In genomic region chr2:192137451-192137850, GRCh38 we compare ENCODE assay signal across 21 cellular contexts. TPM values are rescaled to one million over a fixed set of nuclear protein-coding genes. Genes with fewer than 3 reads are reported as not detected.
DNase-seq lines count a peak whose midpoint lies in the region; ATAC-seq, FAIRE-seq and TF ChIP-seq lines count a peak whose summit lies in the region.
"Had no signal": no experiment of that assay in that cellular context is flagged by ENCODE, and none has a peak within 500 bp of the region (broad histone marks: within the 10 kb centered on the region; RNA-seq: fewer than 3 reads in every experiment).

No MANE protein-coding gene starts in this region.

- no peak overlapping the region for H3K9ac ChIP-seq in keratinocyte (ENCODE audit: control insufficient read depth, extremely low read depth, insufficient read depth, low read length)

- no peaks in the 10 kb centered on the region for H3K9me3 Mint-ChIP-seq in MCF 10A (ENCODE audit: unreplicated experiment)
- H3K9me3 Mint-ChIP-seq: CD4-positive, alpha-beta T cell had no signal

- peak overlapping the region; percentile 19 for H2AFZ ChIP-seq in keratinocyte (ENCODE audit: control insufficient read depth, low read length)

- TF ChIP-seq CTCF in MCF 10A (IDR thresholded peaks at IDR 0.05; ENCODE audit: unreplicated experiment) = no peak
- no peak for TF ChIP-seq CTCF in breast epithelium (IDR thresholded peaks at IDR 0.05)
- TF ChIP-seq CTCF in RWPE2 (IDR thresholded peaks at IDR 0.05; ENCODE audit: poor library complexity, severe bottlenecking) = no peak
- no peak for TF ChIP-seq CTCF in keratinocyte (optimal IDR thresholded peaks at IDR 0.05 in 1 of 3, IDR thresholded peaks at IDR 0.05 in 1 of 3, conservative IDR thresholded peaks at IDR 0.05 in 1 of 3; ENCODE audit: extremely low read depth in 1 of 3, insufficient read depth in 2 of 3, low read length in 3 of 3)

- POLR2A ChIA-PET in MCF 10A (lab: Yijun Ruan, JAX) = no interaction called here

- H4K20me1 ChIP-seq in keratinocyte (ENCODE audit: control insufficient read depth, extremely low read depth, insufficient read depth, low read length) = no peaks in the 10 kb centered on the region

- no peaks in the 10 kb centered on the region for H3K36me3 ChIP-seq in breast epithelium
- H3K36me3 ChIP-seq in RWPE2 (ENCODE audit: low read depth) = no peaks in the 10 kb centered on the region
- no peaks in the 10 kb centered on the region for H3K36me3 ChIP-seq in keratinocyte (ENCODE audit: control insufficient read depth in 2 of 2, extremely low read depth in 1 of 2, insufficient read depth in 2 of 2, low read length in 2 of 2)
- H3K36me3 ChIP-seq: HAP-1 had no signal

- H3K4me3 ChIP-seq in breast epithelium = no peak overlapping the region
- no peak overlapping the region for H3K4me3 ChIP-seq in RWPE2 (ENCODE audit: severe bottlenecking)
- H3K4me3 ChIP-seq in keratinocyte (ENCODE audit: control insufficient read depth in 2 of 3, extremely low read depth in 1 of 3, insufficient read depth in 2 of 3, low read depth in 1 of 3, low read length in 3 of 3) = no peak overlapping the region
- H3K4me3 ChIP-seq: A549, HAP-1 had no signal

- no peaks in the 10 kb centered on the region for H3K9me3 ChIP-seq in breast epithelium
- no peaks in the 10 kb centered on the region for H3K9me3 ChIP-seq in RWPE2 (ENCODE audit: severe bottlenecking)
- H3K9me3 ChIP-seq in keratinocyte (ENCODE audit: control insufficient read depth, low read depth, low read length) = no peaks in the 10 kb centered on the region
- H3K9me3 ChIP-seq: A549, Caco-2, HAP-1 had no signal

- H3K27ac ChIP-seq in breast epithelium (no peak overlapping the region), RWPE2 (ENCODE audit: poor library complexity, severe bottlenecking) (no peak overlapping the region), keratinocyte (ENCODE audit: control insufficient read depth, insufficient read depth, low read length) (no peak overlapping the region)
- H3K27ac ChIP-seq: 22Rv1, A549, C4-2B had no signal

- TF ChIP-seq POLR2A in breast epithelium (IDR thresholded peaks at IDR 0.05) = no peak

- intact Hi-C loops in MCF 10A (cut with micrococcal nuclease) = no loop called here
- intact Hi-C loops in breast epithelium (cut with DNase I; ENCODE audit: low total_unique reads) = loop anchor here (10.0 kb wide), 1 partner anchor 1463 kb away; no protein-coding TSS in a partner anchor

- no TSS peak for BruUV-seq in MCF 10A (replicated peaks; lab: Mats Ljungman, UMichigan)

- peak; percentile 58; the same call in 1 of the 3 replicates for ATAC-seq in RWPE2 (ENCODE audit: low read depth)
- ATAC-seq in HG02884 (IDR thresholded peaks at IDR 0.05; ENCODE audit: unreplicated experiment) = no peak
- ATAC-seq in GM19395 (IDR thresholded peaks at IDR 0.05; ENCODE audit: unreplicated experiment) = no peak
- ATAC-seq: A549, HepG2 had no signal

- no peaks in the 10 kb centered on the region for H3K27me3 Mint-ChIP-seq in MCF 10A (ENCODE audit: insufficient read depth, unreplicated experiment)

- H3K4me1 Mint-ChIP-seq in MCF 10A (ENCODE audit: insufficient read depth, unreplicated experiment) = peaks cover 5% of the 10 kb centered on the region

- H3K36me3 Mint-ChIP-seq in MCF 10A (ENCODE audit: insufficient read depth, unreplicated experiment) = no peaks in the 10 kb centered on the region

- H3K27me3 ChIP-seq in breast epithelium (no peaks in the 10 kb centered on the region), RWPE2 (ENCODE audit: insufficient read depth, poor library complexity, severe bottlenecking) (no peaks in the 10 kb centered on the region), keratinocyte (ENCODE audit: control insufficient read depth, extremely low read depth, insufficient read depth, low read length) (no peaks in the 10 kb centered on the region)

- DNase-seq in MCF 10A (ENCODE audit: unreplicated experiment) (peak; percentile 23), breast epithelium (ENCODE audit: low spot score in 2 of 2) (no peak), RWPE2 (ENCODE audit: low spot score) (no peak), keratinocyte (ENCODE audit: low read depth, low spot score) (no peak), SIG-M5 (lab: John Stamatoyannopoulos, UW) (no peak)
- DNase-seq: AML-193; Caco-2; CD4-positive, alpha-beta T cell; GDM1; KG1 had no signal

- no peak overlapping the region for H3K4me2 ChIP-seq in keratinocyte (ENCODE audit: control insufficient read depth, extremely low read depth, insufficient read depth, low read depth, low read length)
- H3K4me2 ChIP-seq: A549 had no signal

- H3K9me1 ChIP-seq in keratinocyte (ENCODE audit: control insufficient read depth, extremely low read depth, insufficient read depth, low read length) = no peaks in the 10 kb centered on the region

- CTCF ChIA-PET in MCF 10A (lab: Yijun Ruan, JAX) = no interaction called here

- no peak overlapping the region for H3K4me3 Mint-ChIP-seq in MCF 10A (ENCODE audit: unreplicated experiment)
- H3K4me3 Mint-ChIP-seq: CD4-positive, alpha-beta T cell had no signal

- H3K4me1 ChIP-seq in breast epithelium (no peaks in the 10 kb centered on the region), RWPE2 (ENCODE audit: insufficient read depth, poor library complexity, severe bottlenecking) (no peaks in the 10 kb centered on the region), keratinocyte (ENCODE audit: control insufficient read depth, extremely low read depth, insufficient read depth, low read length) (no peaks in the 10 kb centered on the region)
- H3K4me1 ChIP-seq: A549, Caco-2, HAP-1 had no signal

- dilution Hi-C loops in keratinocyte (cut with MboI; ENCODE audit: extremely low pct_ligation_motif_present, low sequenced_read_pairs) = no loop called here

- no peak overlapping the region for H3K27ac Mint-ChIP-seq in MCF 10A (ENCODE audit: low read depth, unreplicated experiment)
- H3K27ac Mint-ChIP-seq: CD4-positive, alpha-beta T cell had no signal

- H3K79me2 ChIP-seq in keratinocyte (ENCODE audit: control insufficient read depth, insufficient read depth, low read length) = no peaks in the 10 kb centered on the region

- FAIRE-seq in keratinocyte (lab: Jason Lieb, UNC) = peak; percentile 77
- FAIRE-seq: A549, D721Med, GM12892, GM18507, H1, HepG2 had no signal

RNA-seq across cellular contexts. Expression of gene TMEFF2, which starts 57.3 kb away (rescaled TPM):
- total RNA-seq in MCF 10A (2022) (not detected in 2 replicates), breast epithelium (under 1 TPM in 1 of 3 donors, not detected in 2; 0.32 TPM)
- not detected in 3 replicates for polyA plus RNA-seq in keratinocyte
- polyA plus RNA-seq in keratinocyte (2011; ENCODE audit: low read depth) = not detected
- not detected in 2 replicates for polyA plus RNA-seq in keratinocyte (2011; cell fraction: cytosol; rRNA removed)
- not detected in 2 replicates for polyA plus RNA-seq in keratinocyte (2011; cell fraction: nucleus; rRNA removed)
- polyA plus RNA-seq in keratinocyte (2012; ENCODE audit: low replicate concordance) = not detected in 2 replicates
- not detected in 3 replicates for polyA minus RNA-seq in keratinocyte
- not detected for polyA minus RNA-seq in keratinocyte (2011; cell fraction: cytosol; rRNA and poly(A)+ RNA removed)
- polyA minus RNA-seq in keratinocyte (2011; cell fraction: nucleus; rRNA and poly(A)+ RNA removed) = not detected in 2 replicates
- total RNA-seq: Caco-2; CD4-positive, alpha-beta T cell; HepG2 had no signal
- polyA plus RNA-seq: HepG2 had no signal
